In the genomic region with DNA sequence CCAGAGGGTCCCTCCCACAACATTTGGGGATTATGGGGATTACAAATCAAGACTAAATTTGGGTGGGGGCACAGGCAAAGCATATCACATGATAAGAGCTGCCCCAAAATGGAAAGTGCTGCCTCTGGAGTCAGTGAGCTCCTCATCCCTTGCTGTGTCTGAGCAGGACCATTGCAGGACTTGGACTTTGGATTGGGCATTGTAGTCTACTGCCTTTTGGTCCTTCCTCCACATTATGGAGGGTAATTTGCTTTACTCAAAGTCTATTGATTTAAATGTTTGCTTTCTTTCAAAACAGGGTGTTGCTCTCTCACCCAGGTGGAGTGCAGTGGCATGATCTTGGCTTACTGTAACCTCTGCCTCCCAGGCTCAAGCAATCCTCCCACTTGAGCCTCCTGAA, we compare ENCODE assay signal across 9 cellular contexts.
"Had no signal": no experiment of that assay in that cellular context is flagged by ENCODE, and none has a peak within 500 bp of the region (broad histone marks: within the 10 kb centered on the region; RNA-seq: fewer than 3 reads in every experiment).

No MANE protein-coding gene starts in this region.

- H3K27ac Mint-ChIP-seq: HFFc6, IgD-negative memory B cell had no signal

- H3K4me3 ChIP-seq: GM23248, HAP-1 had no signal

- H3K36me3 Mint-ChIP-seq: IgD-negative memory B cell had no signal

- H3K36me3 ChIP-seq: HAP-1 had no signal

- H3K9ac ChIP-seq: GM23248 had no signal

- H2AFZ ChIP-seq: GM23248 had no signal

- H3K9me3 ChIP-seq: HAP-1 had no signal

- ATAC-seq: HCT116 had no signal

- DNase-seq: GM23248, GOT3, H7, HFFc6, KBM-7 had no signal

- H3K4me1 ChIP-seq: HAP-1 had no signal

- H3K4me3 Mint-ChIP-seq: HFFc6, IgD-negative memory B cell had no signal

- H3K4me1 Mint-ChIP-seq: IgD-negative memory B cell had no signal

- H3K27ac ChIP-seq: GM23248, HL-60 had no signal
